ENCODE assay signal across 8 cellular contexts in the genomic region with DNA sequence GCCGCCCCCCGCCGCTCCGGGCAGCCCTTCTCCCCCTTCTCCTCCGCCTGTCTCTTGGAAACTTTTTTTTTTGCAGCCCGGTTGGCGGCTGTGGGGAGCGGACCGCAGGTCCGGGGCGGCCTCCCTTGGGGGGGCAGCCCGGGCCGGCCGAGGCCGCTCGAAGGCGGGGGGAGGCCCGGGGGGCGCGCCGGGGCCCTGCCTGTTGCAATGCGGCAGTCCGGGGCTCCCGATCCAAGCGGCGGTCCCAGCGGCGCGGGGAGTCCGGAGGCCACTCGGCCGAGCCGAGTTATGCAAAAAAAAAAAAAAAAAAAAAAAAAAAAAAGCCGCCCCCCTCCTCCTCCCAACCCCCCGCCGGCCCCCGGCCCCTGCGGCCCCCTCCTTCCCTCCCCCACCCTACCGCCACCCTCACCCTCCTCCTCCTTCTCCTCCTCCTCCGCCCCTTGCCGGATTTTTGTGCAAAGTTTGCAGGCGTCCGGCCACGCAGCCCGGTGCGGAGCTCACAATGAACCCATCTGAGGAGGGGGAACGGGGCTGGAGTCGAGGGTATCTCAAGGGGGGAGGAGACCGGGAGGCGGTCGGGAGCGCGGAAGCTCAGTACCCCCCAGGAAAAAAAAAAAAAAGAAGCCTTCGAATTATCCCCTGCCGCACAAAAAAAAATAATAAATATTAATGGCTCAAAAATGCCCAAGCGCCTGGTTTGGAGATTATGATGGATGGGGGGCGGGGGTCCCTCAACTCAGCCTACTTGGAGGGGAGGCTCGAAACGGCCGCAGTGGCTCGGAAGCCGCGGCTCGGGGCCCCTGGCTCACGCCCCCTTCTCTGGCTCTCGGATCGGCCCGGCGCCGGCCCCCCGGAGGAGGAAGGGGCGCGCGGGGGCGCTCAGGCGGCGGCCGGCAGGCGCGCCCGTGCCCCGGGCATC. TPM values are rescaled to one million over a fixed set of nuclear protein-coding genes. Genes with fewer than 3 reads are reported as not detected.
DNase-seq lines count a peak whose midpoint lies in the region; ATAC-seq and TF ChIP-seq lines count a peak whose summit lies in the region.

Gene ZNF423, minus strand, starts transcription at position 291 of the 919 bp plus-strand sequence. CDS start 338 bp downstream, outside the sequence.

- no peak for ATAC-seq in activated B cell treated with CpG ODN at 0.5 μM for 24 hours (ENCODE audit: low read depth)
- ATAC-seq in GM21737 (IDR thresholded peaks at IDR 0.05; ENCODE audit: unreplicated experiment), result no peak

- CTCF ChIA-PET in activated B cell treated with CpG ODN at 0.5 μM for 24 hours (lab: Charles Lee), result no interaction called here

- DNase-seq in NCI-H2227 (lab: John Stamatoyannopoulos, UW; ENCODE audit: unreplicated experiment), result peak; percentile 38
- DNase-seq in NCI-H2227 treated with DMSO at 0.1 percent for 48 hours (lab: John Stamatoyannopoulos, UW), result no peak
- no peak for DNase-seq in activated B cell treated with CpG ODN at 0.5 μM for 24 hours
- DNase-seq in right atrium auricular region (ENCODE audit: low spot score), result no peak
- DNase-seq in sigmoid colon, result no peak
- no peak for DNase-seq in glomerular visceral epithelial cell (ENCODE audit: extremely low spot score)
- DNase-seq in HK-2 (ENCODE audit: unreplicated experiment), result no peak

- H3K27ac ChIP-seq in right atrium auricular region (peak within 1 kb of the TSS; percentile 80 to 93), sigmoid colon (peak within 1 kb of the TSS; percentile 89 to 96 (median 92))

- no peak for TF ChIP-seq CTCF in activated B cell treated with CpG ODN at 0.5 μM for 24 hours (IDR thresholded peaks at IDR 0.05)
- no peak for TF ChIP-seq CTCF in right atrium auricular region (IDR thresholded peaks at IDR 0.05)
- TF ChIP-seq CTCF in sigmoid colon (IDR thresholded peaks at IDR 0.05), result no peak

- H3K4me3 ChIP-seq in right atrium auricular region (peak within 1 kb of the TSS; percentile 73 to 77), sigmoid colon (peak within 1 kb of the TSS; percentile 65 to 84 (median 82))

- no peaks in the 10 kb centered on the region for H3K9me3 ChIP-seq in right atrium auricular region
- H3K9me3 ChIP-seq in sigmoid colon, result no peaks in the 10 kb centered on the region

- no peaks in the 10 kb centered on the region for H3K27me3 ChIP-seq in right atrium auricular region
- peaks cover 0 to 20% (median 8%) of the 10 kb centered on the region in 3 donors for H3K27me3 ChIP-seq in sigmoid colon

- H3K36me3 ChIP-seq in right atrium auricular region (no peaks in the 10 kb centered on the region), sigmoid colon (no peaks in the 10 kb centered on the region)

- 1% methylated on average over 79 to 81 of the region's 82 CpGs for WGBS in sigmoid colon, 2 donors

- H3K4me1 Mint-ChIP-seq in activated B cell treated with CpG ODN at 0.5 μM for 24 hours, result peaks cover 21% of the 10 kb centered on the region

- H3K4me1 ChIP-seq in right atrium auricular region (peaks cover 0 to 51% of the 10 kb centered on the region in 2 donors), sigmoid colon (peaks cover 0 to 40% (median 34%) of the 10 kb centered on the region in 4 donors)

- no peak for TF ChIP-seq POLR2A in sigmoid colon (IDR thresholded peaks at IDR 0.05)

- POLR2A ChIA-PET in activated B cell treated with CpG ODN at 0.5 μM for 24 hours (lab: Charles Lee), result interaction anchor here (0.5 kb wide), 1 partner anchor 426 kb away, joined by 3 read pairs; no protein-coding TSS in a partner anchor

- H3K27me3 Mint-ChIP-seq in activated B cell treated with CpG ODN at 0.5 μM for 24 hours, result peaks cover 34% of the 10 kb centered on the region

- peak within 1 kb of the TSS; percentile 75 for H3K4me3 Mint-ChIP-seq in activated B cell treated with CpG ODN at 0.5 μM for 24 hours

- no peak for TF ChIP-seq EP300 in sigmoid colon (IDR thresholded peaks at IDR 0.05)

- intact Hi-C loops in activated B cell treated with CpG ODN at 0.5 μM for 24 hours (cut with micrococcal nuclease), result loop anchor here (5.0 kb wide), 2 partner anchors 171 to 211 kb away; partner anchors contain the start of genes CNEP1R1 and HEATR3
- intact Hi-C loops in sigmoid colon (cut with DNase I), result loop anchor here (5.0 kb wide), 3 partner anchors 104 to 364 kb away; no protein-coding TSS in a partner anchor

- H3K27ac Mint-ChIP-seq in activated B cell treated with CpG ODN at 0.5 μM for 24 hours, result no peak within 1 kb of the TSS

- no peaks in the 10 kb centered on the region for H3K36me3 Mint-ChIP-seq in activated B cell treated with CpG ODN at 0.5 μM for 24 hours (ENCODE audit: low read depth)

- no peaks in the 10 kb centered on the region for H3K9me3 Mint-ChIP-seq in activated B cell treated with CpG ODN at 0.5 μM for 24 hours

RNA-seq across cellular contexts. Expression of gene ZNF423, which starts in this region (rescaled TPM):
- total RNA-seq in activated B cell treated with CpG ODN at 0.5 μM for 24 hours, result not detected in 2 replicates
- total RNA-seq in right atrium auricular region, result 10 to 100 TPM in 1 of 2 donors, 1 to 10 TPM in 1; 8.5 to 10.7 TPM
- total RNA-seq in sigmoid colon, result 10 to 100 TPM in 1 of 4 donors, 1 to 10 TPM in 3; 3.6 to 19.7 (median 5.0) TPM
- polyA plus RNA-seq in sigmoid colon, result 1 to 10 TPM in 2 of 3 donors, under 1 TPM in 1; 0.69 to 3.3 (median 1.2) TPM
